Comparison of ENCODE assay signal across 14 cellular contexts in the genomic region with DNA sequence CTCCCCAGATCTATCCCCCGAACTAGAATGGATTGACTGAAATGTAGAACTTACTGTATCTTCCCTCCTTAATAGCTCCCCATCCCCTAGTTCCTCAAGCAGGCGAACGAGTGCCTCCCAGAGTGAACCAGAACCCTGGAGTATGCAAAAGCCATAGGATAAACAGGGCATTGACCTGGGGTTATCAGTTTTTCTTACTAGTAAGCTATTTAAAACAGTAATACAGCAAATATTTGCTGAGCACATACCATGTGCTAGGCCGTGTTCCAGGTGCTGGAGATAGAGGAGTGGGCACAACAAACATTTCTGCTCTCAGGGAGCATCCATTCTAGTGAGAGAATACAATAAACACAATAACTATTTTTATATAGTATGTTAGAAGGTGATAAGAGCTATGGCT. TPM values are rescaled to one million over a fixed set of nuclear protein-coding genes. Genes with fewer than 3 reads are reported as not detected.
A peak's percentile ranks its signal among the peaks of the same experiment; 100 is the strongest.
DNase-seq lines count a peak whose midpoint lies in the region; ATAC-seq and TF ChIP-seq lines count a peak whose summit lies in the region.
"Had no signal": no experiment of that assay in that cellular context is flagged by ENCODE, and none has a peak within 500 bp of the region (broad histone marks: within the 10 kb centered on the region; RNA-seq: fewer than 3 reads in every experiment).

No MANE protein-coding gene starts in this region.

- no peak overlapping the region for H2AFZ ChIP-seq in osteoblast (ENCODE audit: low read length)

- H3K4me2 ChIP-seq in osteoblast (ENCODE audit: insufficient read depth, low read length): peak overlapping the region; percentile 95

- peaks cover 37% of the 10 kb centered on the region for H3K36me3 Mint-ChIP-seq in T-helper 1 cell treated with Interleukin-12 subunit alpha and Interleukin-12 subunit beta and Interleukin-4 antibody, amounts not matched to agents 30 μg/mL and 1 μg/mL, for 36 hours (ENCODE audit: low read depth)
- H3K36me3 Mint-ChIP-seq in central memory CD8-positive, alpha-beta T cell (ENCODE audit: insufficient read depth): peaks cover 22% of the 10 kb centered on the region

- peaks cover 28% of the 10 kb centered on the region for H3K4me1 ChIP-seq in osteoblast (ENCODE audit: insufficient read depth, low read length)

- ATAC-seq in central memory CD8-positive, alpha-beta T cell (replicated peaks; ENCODE audit: extremely low read depth, poor library complexity, severe bottlenecking): no peak
- ATAC-seq in HG02870 (IDR thresholded peaks at IDR 0.05; ENCODE audit: unreplicated experiment) (no peak), HG03378 (IDR thresholded peaks at IDR 0.05; ENCODE audit: unreplicated experiment) (no peak)

- H3K27ac Mint-ChIP-seq in T-helper 1 cell treated with Interleukin-12 subunit alpha and Interleukin-12 subunit beta and Interleukin-4 antibody, amounts not matched to agents 30 μg/mL and 1 μg/mL, for 36 hours: peak overlapping the region; percentile 23
- no peak overlapping the region for H3K27ac Mint-ChIP-seq in central memory CD8-positive, alpha-beta T cell (ENCODE audit: low read depth)

- peaks cover 26% of the 10 kb centered on the region for H3K36me3 ChIP-seq in osteoblast (ENCODE audit: insufficient read depth, low read length)

- H3K27me3 ChIP-seq in osteoblast (ENCODE audit: insufficient read depth, low read length): no peaks in the 10 kb centered on the region
- H3K27me3 ChIP-seq: upper lobe of left lung had no signal

- H3K4me3 Mint-ChIP-seq in T-helper 1 cell treated with Interleukin-12 subunit alpha and Interleukin-12 subunit beta and Interleukin-4 antibody, amounts not matched to agents 30 μg/mL and 1 μg/mL, for 36 hours: peak overlapping the region; percentile 67
- peak overlapping the region; percentile 38 for H3K4me3 Mint-ChIP-seq in central memory CD8-positive, alpha-beta T cell

- no peak for TF ChIP-seq CTCF in osteoblast (IDR thresholded peaks at IDR 0.05; ENCODE audit: extremely low read depth, low read depth, low read length)

- H3K27me3 Mint-ChIP-seq in T-helper 1 cell treated with Interleukin-12 subunit alpha and Interleukin-12 subunit beta and Interleukin-4 antibody, amounts not matched to agents 30 μg/mL and 1 μg/mL, for 36 hours (ENCODE audit: low read depth): no peaks in the 10 kb centered on the region
- no peaks in the 10 kb centered on the region for H3K27me3 Mint-ChIP-seq in central memory CD8-positive, alpha-beta T cell

- peak overlapping the region; percentile 91 for H3K4me3 ChIP-seq in osteoblast (ENCODE audit: insufficient read depth, low read length)
- H3K4me3 ChIP-seq: coronary artery had no signal

- no peaks in the 10 kb centered on the region for H3K9me3 ChIP-seq in osteoblast (ENCODE audit: low read depth, low read length)
- H3K9me3 ChIP-seq: upper lobe of left lung had no signal

- no peaks in the 10 kb centered on the region for H3K9me3 Mint-ChIP-seq in T-helper 1 cell treated with Interleukin-12 subunit alpha and Interleukin-12 subunit beta and Interleukin-4 antibody, amounts not matched to agents 30 μg/mL and 1 μg/mL, for 36 hours
- no peaks in the 10 kb centered on the region for H3K9me3 Mint-ChIP-seq in central memory CD8-positive, alpha-beta T cell

- peak overlapping the region; percentile 7 for H3K27ac ChIP-seq in osteoblast (ENCODE audit: low read depth, low read length)
- H3K27ac ChIP-seq: coronary artery, upper lobe of left lung had no signal

- peaks cover 40% of the 10 kb centered on the region for H3K4me1 Mint-ChIP-seq in T-helper 1 cell treated with Interleukin-12 subunit alpha and Interleukin-12 subunit beta and Interleukin-4 antibody, amounts not matched to agents 30 μg/mL and 1 μg/mL, for 36 hours (ENCODE audit: low read depth)
- peaks cover 68% of the 10 kb centered on the region for H3K4me1 Mint-ChIP-seq in central memory CD8-positive, alpha-beta T cell

- H4K20me1 ChIP-seq in osteoblast (ENCODE audit: insufficient read depth, low read length): peaks cover 6% of the 10 kb centered on the region

- no peak for DNase-seq in T-helper 1 cell
- DNase-seq in NCI-H226: peak; percentile 8
- DNase-seq in central memory CD8-positive, alpha-beta T cell (ENCODE audit: low spot score in 2 of 2): no peak
- DNase-seq in osteoblast (ENCODE audit: insufficient read length, low spot score, missing footprints): no peak
- no peak for DNase-seq in CD1c-positive myeloid dendritic cell (ENCODE audit: extremely low spot score)
- DNase-seq: 8988T; activated CD8-positive, alpha-beta memory T cell treated with anti-CD3 and anti-CD28 coated beads, Interleukin-2, amount 50 U/mL, for 4 hours; NCI-H187; stimulated activated CD4-positive, alpha-beta T cell treated with anti-CD3 and anti-CD28 coated beads, Interleukin-1b, Interleukin-23, amount 100 ng/mL, for 48 hours; upper lobe of left lung had no signal

- peaks cover 80% of the 10 kb centered on the region for H3K79me2 ChIP-seq in osteoblast (ENCODE audit: insufficient read depth, low read length)

RNA-seq across cellular contexts. Expression of a gene that starts 1.8 kb away (rescaled TPM):
- total RNA-seq in osteoblast: 17.7 and 20.6 TPM in 2 replicates

RNA-seq across cellular contexts. Expression of a gene that starts 2.0 kb away (rescaled TPM):
- total RNA-seq in osteoblast: 11.5 and 13.8 TPM in 2 replicates
